Comparison of ENCODE assay signal across 9 cellular contexts in the genomic region with DNA sequence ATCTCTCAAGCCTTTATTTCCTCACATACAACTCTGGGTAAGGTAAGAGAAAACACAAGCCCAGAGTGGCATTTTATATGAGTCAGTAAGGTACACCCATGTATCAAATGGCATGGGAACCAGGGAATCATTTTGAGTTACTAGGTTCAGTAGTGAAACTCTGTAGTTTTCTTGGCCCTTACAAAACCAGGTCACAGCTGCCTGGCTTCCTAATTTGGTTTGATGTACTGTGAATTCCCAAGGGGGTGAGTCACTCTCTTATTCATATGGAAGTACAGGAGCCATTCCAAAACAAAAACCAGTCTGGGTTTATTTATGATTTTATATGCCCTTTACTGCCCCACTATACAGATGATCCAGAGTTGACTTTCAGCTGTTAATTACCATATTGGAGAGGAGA.
DNase-seq lines count a peak whose midpoint lies in the region; ATAC-seq and TF ChIP-seq lines count a peak whose summit lies in the region.
"Had no signal": no experiment of that assay in that cellular context is flagged by ENCODE, and none has a peak within 500 bp of the region (broad histone marks: within the 10 kb centered on the region; RNA-seq: fewer than 3 reads in every experiment).

No MANE protein-coding gene starts in this region.

- H3K27ac ChIP-seq in transverse colon, result peak overlapping the region; percentile 9 to 62 (median 50)
- H3K27ac ChIP-seq: SK-N-MC had no signal

- H3K27ac Mint-ChIP-seq in T-helper 2 cell treated with Interferon-gamma antibody and Interleukin-4, amounts not matched to agents 5 μg/mL and 100 μg/mL, for 36 hours, result no peak overlapping the region
- H3K27ac Mint-ChIP-seq in effector memory CD8-positive, alpha-beta T cell, result no peak overlapping the region

- no peaks in the 10 kb centered on the region for H3K9me3 ChIP-seq in transverse colon

- TF ChIP-seq POLR2A in transverse colon (IDR thresholded peaks at IDR 0.05) (no peak), GM18505 (IDR thresholded peaks at IDR 0.05; ENCODE audit: borderline replicate concordance, extremely low read depth, insufficient read depth, insufficient read length) (no peak)

- H3K27me3 Mint-ChIP-seq in T-helper 2 cell treated with Interferon-gamma antibody and Interleukin-4, amounts not matched to agents 5 μg/mL and 100 μg/mL, for 36 hours (ENCODE audit: low read depth), result no peaks in the 10 kb centered on the region
- peaks cover 28% of the 10 kb centered on the region in 2 donors for H3K27me3 Mint-ChIP-seq in effector memory CD8-positive, alpha-beta T cell

- in situ Hi-C loops in transverse colon (cut with MboI; ENCODE audit: low pct_ligation_motif_present in 1 of 4, low pct_unique_long_range_greater_than_20kb in 1 of 4, low sequenced_read_pairs in 3 of 4), result loop anchor here in 1 of 4 donors (25.0 kb wide), 1 partner anchor 385 kb away; no protein-coding TSS in a partner anchor

- no peaks in the 10 kb centered on the region for H3K27me3 ChIP-seq in transverse colon

- intact Hi-C loops in left ventricle myocardium superior (cut with micrococcal nuclease), result no loop called here
- intact Hi-C loops in transverse colon (cut with DNase I; ENCODE audit: low total_unique reads), result loop anchor here (2.0 kb wide), 1 partner anchor 181 kb away; no protein-coding TSS in a partner anchor

- no peaks in the 10 kb centered on the region for H3K36me3 ChIP-seq in transverse colon

- no peak for TF ChIP-seq EP300 in transverse colon (IDR thresholded peaks at IDR 0.05; ENCODE audit: low read depth)

- peaks cover 2% of the 10 kb centered on the region for H3K4me1 Mint-ChIP-seq in T-helper 2 cell treated with Interferon-gamma antibody and Interleukin-4, amounts not matched to agents 5 μg/mL and 100 μg/mL, for 36 hours (ENCODE audit: low read depth)
- no peaks in the 10 kb centered on the region for H3K4me1 Mint-ChIP-seq in effector memory CD8-positive, alpha-beta T cell (ENCODE audit: low read depth in 2 of 2)

- H3K36me3 Mint-ChIP-seq in T-helper 2 cell treated with Interferon-gamma antibody and Interleukin-4, amounts not matched to agents 5 μg/mL and 100 μg/mL, for 36 hours (ENCODE audit: low read depth), result peaks cover 40% of the 10 kb centered on the region
- H3K36me3 Mint-ChIP-seq in effector memory CD8-positive, alpha-beta T cell (ENCODE audit: insufficient read depth), result no peaks in the 10 kb centered on the region

- no peak overlapping the region for H3K4me3 ChIP-seq in transverse colon
- H3K4me3 ChIP-seq: SK-N-MC had no signal

- peaks cover 0 to 13% (median 2%) of the 10 kb centered on the region in 4 donors for H3K4me1 ChIP-seq in transverse colon

- no peak overlapping the region for H3K4me3 Mint-ChIP-seq in T-helper 2 cell treated with Interferon-gamma antibody and Interleukin-4, amounts not matched to agents 5 μg/mL and 100 μg/mL, for 36 hours
- no peak overlapping the region for H3K4me3 Mint-ChIP-seq in effector memory CD8-positive, alpha-beta T cell

- peak; percentile 36 for DNase-seq in T-helper 2 cell treated with Interferon-gamma antibody and Interleukin-4, amounts not matched to agents 5 μg/mL and 100 μg/mL, for 36 hours (ENCODE audit: low spot score)
- DNase-seq in T-helper 2 cell (no peak), SK-N-DZ (ENCODE audit: low spot score) (peak; percentile 59), left ventricle myocardium superior (no peak), transverse colon (no peak)
- no peak for DNase-seq in effector memory CD8-positive, alpha-beta T cell

- peaks cover 5% of the 10 kb centered on the region for H3K9me3 Mint-ChIP-seq in T-helper 2 cell treated with Interferon-gamma antibody and Interleukin-4, amounts not matched to agents 5 μg/mL and 100 μg/mL, for 36 hours
- no peaks in the 10 kb centered on the region for H3K9me3 Mint-ChIP-seq in effector memory CD8-positive, alpha-beta T cell

- peak; percentile 90 for ATAC-seq in left ventricle myocardium superior
- no peak for ATAC-seq in GM18505 (IDR thresholded peaks at IDR 0.05; ENCODE audit: unreplicated experiment)
- no peak for ATAC-seq in effector memory CD8-positive, alpha-beta T cell (replicated peaks)
- ATAC-seq in HG03571 (IDR thresholded peaks at IDR 0.05; ENCODE audit: unreplicated experiment), result no peak

- no peak for TF ChIP-seq CTCF in transverse colon (IDR thresholded peaks at IDR 0.05)

Comparison
In these comparisons a context has a peak if more than half of its experiments do, and no peak if none do; other contexts are left out.
1. DNase-seq: peak in T-helper 2 cell treated with Interferon-gamma antibody and Interleukin-4, amounts not matched to agents 5 μg/mL and 100 μg/mL, for 36 hours (single experiment) and SK-N-DZ (single experiment); none in T-helper 2 cell (0 of 5), left ventricle myocardium superior (single experiment), transverse colon (single experiment) and effector memory CD8-positive, alpha-beta T cell (0 of 3).